In genomic region chrX:72297953-72298730, GRCh38 we compare ENCODE assay signal across 9 cellular contexts. TPM values are rescaled to one million over a fixed set of nuclear protein-coding genes. Genes with fewer than 3 reads are reported as not detected.
DNase-seq lines count a peak whose midpoint lies in the region; ATAC-seq lines count a peak whose summit lies in the region.
"Had no signal": no experiment of that assay in that cellular context is flagged by ENCODE, and none has a peak within 500 bp of the region (broad histone marks: within the 10 kb centered on the region; RNA-seq: fewer than 3 reads in every experiment).

No MANE protein-coding gene starts in this region.

- H3K4me1 Mint-ChIP-seq in immature natural killer cell: no peaks in the 10 kb centered on the region
- H3K4me1 Mint-ChIP-seq: IgD-negative memory B cell had no signal

- no peaks in the 10 kb centered on the region for H3K9me3 Mint-ChIP-seq in immature natural killer cell
- H3K9me3 Mint-ChIP-seq: IgD-negative memory B cell had no signal

- no peak overlapping the region for H3K27ac Mint-ChIP-seq in immature natural killer cell

- H3K27me3 Mint-ChIP-seq in immature natural killer cell (ENCODE audit: low read depth in 3 of 3): peaks cover 4 to 21% (median 10%) of the 10 kb centered on the region in 3 donors

- ATAC-seq in GM21367 (IDR thresholded peaks at IDR 0.05; ENCODE audit: unreplicated experiment) (peak; percentile 53), HG03196 (IDR thresholded peaks at IDR 0.05; ENCODE audit: unreplicated experiment) (no peak)

- H3K4me3 Mint-ChIP-seq in immature natural killer cell: no peak overlapping the region
- H3K4me3 Mint-ChIP-seq: IgD-negative memory B cell had no signal

- H3K36me3 Mint-ChIP-seq in immature natural killer cell: no peaks in the 10 kb centered on the region

- peak; percentile 39 for DNase-seq in EH (ENCODE audit: low read depth)
- DNase-seq in OCI-M1 (lab: John Stamatoyannopoulos, UW): peak; percentile 74
- DNase-seq in iPS-NIHi11 (ENCODE audit: low spot score): peak; percentile 47
- DNase-seq in immature natural killer cell: no peak
- DNase-seq in SW 1271 (lab: John Stamatoyannopoulos, UW): no peak
- no peak for DNase-seq in NCI-H2029 treated with DMSO at 0.1 percent for 48 hours (lab: John Stamatoyannopoulos, UW)

RNA-seq across cellular contexts. Expression of gene CITED1, which starts 7.6 kb away (rescaled TPM):
- polyA plus RNA-seq in immature natural killer cell: 1 to 10 TPM in 1 of 3 donors, not detected in 2; 1.8 TPM
- polyA plus RNA-seq: IgD-negative memory B cell had no signal

RNA-seq across cellular contexts. Expression of gene RPS4X, which starts 21.1 kb away (rescaled TPM):
- polyA plus RNA-seq in immature natural killer cell: 100 to 1,000 TPM; 414 to 635 (median 421) TPM

RNA-seq across cellular contexts. Expression of gene ERCC6L, which starts 59.3 kb away (rescaled TPM):
- under 1 TPM; 0.21 to 0.68 (median 0.38) TPM for polyA plus RNA-seq in immature natural killer cell

Comparison
In these comparisons a context has a peak if more than half of its experiments do, and no peak if none do; other contexts are left out.
1. DNase-seq: peak in EH (single experiment), OCI-M1 (single experiment) and iPS-NIHi11 (single experiment); none in immature natural killer cell (0 of 3), SW 1271 (0 of 2) and NCI-H2029 treated with DMSO at 0.1 percent for 48 hours (single experiment).